12 cellular contexts compared by ENCODE assay signal in genomic region chr2:201904529-201905420, GRCh38.
DNase-seq lines count a peak whose midpoint lies in the region; ATAC-seq and TF ChIP-seq lines count a peak whose summit lies in the region.
"Had no signal": no experiment of that assay in that cellular context is flagged by ENCODE, and none has a peak within 500 bp of the region (broad histone marks: within the 10 kb centered on the region; RNA-seq: fewer than 3 reads in every experiment).

No MANE protein-coding gene starts in this region.

- H3K27me3 ChIP-seq in prostate gland (replicated peaks; ENCODE audit: insufficient read depth) = no peaks in the 10 kb centered on the region

- H3K27ac Mint-ChIP-seq in activated CD8-positive, alpha-beta T cell treated with anti-CD3 and anti-CD28 coated beads, Interleukin-2, amount 10 ng/mL, durations not matched to agents 7 days and 5 days = no peak overlapping the region
- H3K27ac Mint-ChIP-seq in activated CD8-positive, alpha-beta T cell treated with anti-CD3 and anti-CD28 coated beads for 36 hours = no peak overlapping the region
- H3K27ac Mint-ChIP-seq: activated naive CD4-positive, alpha-beta T cell treated with anti-CD3 and anti-CD28 coated beads, Interleukin-2, amount 50 U/mL, for 24 hours had no signal

- intact Hi-C loops in activated CD8-positive, alpha-beta T cell treated with anti-CD3 and anti-CD28 coated beads for 36 hours (cut with micrococcal nuclease) = no loop called here
- intact Hi-C loops in prostate gland (cut with DNase I) = no loop called here

- POLR2A ChIA-PET in activated CD8-positive, alpha-beta T cell treated with anti-CD3 and anti-CD28 coated beads, Interleukin-2, amount 10 ng/mL, durations not matched to agents 7 days and 5 days (lab: Charles Lee) = no interaction called here
- POLR2A ChIA-PET in activated CD8-positive, alpha-beta T cell treated with anti-CD3 and anti-CD28 coated beads for 36 hours (lab: Charles Lee) = no interaction called here
- POLR2A ChIA-PET in RWPE1 (lab: Yijun Ruan, JAX; ENCODE audit: low non-redundant PET) = no interaction called here

- no peaks in the 10 kb centered on the region for H3K36me3 ChIP-seq in prostate gland

- no peaks in the 10 kb centered on the region for H3K9me3 ChIP-seq in prostate gland

- H3K4me3 Mint-ChIP-seq in activated CD8-positive, alpha-beta T cell treated with anti-CD3 and anti-CD28 coated beads, Interleukin-2, amount 10 ng/mL, durations not matched to agents 7 days and 5 days = no peak overlapping the region
- no peak overlapping the region for H3K4me3 Mint-ChIP-seq in activated CD8-positive, alpha-beta T cell treated with anti-CD3 and anti-CD28 coated beads for 36 hours
- H3K4me3 Mint-ChIP-seq: activated naive CD4-positive, alpha-beta T cell treated with anti-CD3 and anti-CD28 coated beads, Interleukin-2, amount 50 U/mL, for 24 hours had no signal

- no peak for TF ChIP-seq CTCF in activated CD8-positive, alpha-beta T cell treated with anti-CD3 and anti-CD28 coated beads for 36 hours (IDR thresholded peaks at IDR 0.05)
- TF ChIP-seq CTCF in GM10266 (IDR thresholded peaks at IDR 0.05; ENCODE audit: control insufficient read depth, insufficient read depth, low read depth, missing control alignments) (no peak), prostate gland (IDR thresholded peaks at IDR 0.05) (no peak), RWPE1 (conservative IDR thresholded peaks at IDR 0.05; ENCODE audit: low read depth) (no peak)

- CTCF ChIA-PET in activated CD8-positive, alpha-beta T cell treated with anti-CD3 and anti-CD28 coated beads, Interleukin-2, amount 10 ng/mL, durations not matched to agents 7 days and 5 days (lab: Charles Lee) = no interaction called here
- CTCF ChIA-PET in activated CD8-positive, alpha-beta T cell treated with anti-CD3 and anti-CD28 coated beads for 36 hours (lab: Charles Lee) = interaction anchor here (0.9 kb wide), 1 partner anchor 21 kb away, joined by 3 read pairs; no protein-coding TSS in a partner anchor
- CTCF ChIA-PET in RWPE1 (lab: Yijun Ruan, JAX) = no interaction called here

- no peak overlapping the region for H3K4me3 ChIP-seq in prostate gland

- DNase-seq in activated CD8-positive, alpha-beta T cell treated with anti-CD3 and anti-CD28 coated beads, Interleukin-2, amount 10 ng/mL, durations not matched to agents 7 days and 5 days = no peak
- no peak for DNase-seq in activated CD8-positive, alpha-beta T cell treated with anti-CD3 and anti-CD28 coated beads for 36 hours
- peak; percentile 27 for DNase-seq in NAMALWA (ENCODE audit: low spot score)
- no peak for DNase-seq in GM10266 (ENCODE audit: extremely low spot score)
- no peak for DNase-seq in D341Med (ENCODE audit: low spot score)
- no peak for DNase-seq in prostate gland (ENCODE audit: low spot score)
- no peak for DNase-seq in RWPE1 (ENCODE audit: low spot score)
- DNase-seq: left ventricle myocardium superior, NCI-H774 had no signal

- H3K4me1 Mint-ChIP-seq in activated CD8-positive, alpha-beta T cell treated with anti-CD3 and anti-CD28 coated beads, Interleukin-2, amount 10 ng/mL, durations not matched to agents 7 days and 5 days (ENCODE audit: low read depth) = peaks cover 22% of the 10 kb centered on the region
- peaks cover 3% of the 10 kb centered on the region for H3K4me1 Mint-ChIP-seq in activated CD8-positive, alpha-beta T cell treated with anti-CD3 and anti-CD28 coated beads for 36 hours (ENCODE audit: low read depth)

- no peaks in the 10 kb centered on the region for H3K9me3 Mint-ChIP-seq in activated CD8-positive, alpha-beta T cell treated with anti-CD3 and anti-CD28 coated beads, Interleukin-2, amount 10 ng/mL, durations not matched to agents 7 days and 5 days (ENCODE audit: insufficient read depth)
- H3K9me3 Mint-ChIP-seq in activated CD8-positive, alpha-beta T cell treated with anti-CD3 and anti-CD28 coated beads for 36 hours = no peaks in the 10 kb centered on the region
- H3K9me3 Mint-ChIP-seq: activated naive CD4-positive, alpha-beta T cell treated with anti-CD3 and anti-CD28 coated beads, Interleukin-2, amount 50 U/mL, for 24 hours had no signal

- H3K27ac ChIP-seq in prostate gland = no peak overlapping the region
- no peak overlapping the region for H3K27ac ChIP-seq in RWPE1
- H3K27ac ChIP-seq: 22Rv1 had no signal

- ATAC-seq in activated CD8-positive, alpha-beta T cell treated with anti-CD3 and anti-CD28 coated beads, Interleukin-2, amount 10 ng/mL, durations not matched to agents 7 days and 5 days = peak; percentile 27
- no peak for ATAC-seq in activated CD8-positive, alpha-beta T cell treated with anti-CD3 and anti-CD28 coated beads for 36 hours
- ATAC-seq in HG02840 (IDR thresholded peaks at IDR 0.05; ENCODE audit: low FRiP score, unreplicated experiment) = peak; percentile 93
- ATAC-seq: left ventricle myocardium superior had no signal

- no peaks in the 10 kb centered on the region for H3K4me1 ChIP-seq in prostate gland (replicated peaks)

- H3K27me3 Mint-ChIP-seq in activated CD8-positive, alpha-beta T cell treated with anti-CD3 and anti-CD28 coated beads, Interleukin-2, amount 10 ng/mL, durations not matched to agents 7 days and 5 days (ENCODE audit: low read depth) = peaks cover 25% of the 10 kb centered on the region
- peaks cover 15% of the 10 kb centered on the region for H3K27me3 Mint-ChIP-seq in activated CD8-positive, alpha-beta T cell treated with anti-CD3 and anti-CD28 coated beads for 36 hours

- no peaks in the 10 kb centered on the region for H3K36me3 Mint-ChIP-seq in activated CD8-positive, alpha-beta T cell treated with anti-CD3 and anti-CD28 coated beads, Interleukin-2, amount 10 ng/mL, durations not matched to agents 7 days and 5 days (ENCODE audit: low read depth)
- no peaks in the 10 kb centered on the region for H3K36me3 Mint-ChIP-seq in activated CD8-positive, alpha-beta T cell treated with anti-CD3 and anti-CD28 coated beads for 36 hours (ENCODE audit: low read depth)
- H3K36me3 Mint-ChIP-seq: activated naive CD4-positive, alpha-beta T cell treated with anti-CD3 and anti-CD28 coated beads, Interleukin-2, amount 50 U/mL, for 24 hours had no signal

- 52% methylated on average over 5 of the region's 5 CpGs for WGBS in prostate gland

- TF ChIP-seq POLR2A in prostate gland (IDR thresholded peaks at IDR 0.05) = no peak
